ENCODE assay signal across 1 cellular context in the genomic region with DNA sequence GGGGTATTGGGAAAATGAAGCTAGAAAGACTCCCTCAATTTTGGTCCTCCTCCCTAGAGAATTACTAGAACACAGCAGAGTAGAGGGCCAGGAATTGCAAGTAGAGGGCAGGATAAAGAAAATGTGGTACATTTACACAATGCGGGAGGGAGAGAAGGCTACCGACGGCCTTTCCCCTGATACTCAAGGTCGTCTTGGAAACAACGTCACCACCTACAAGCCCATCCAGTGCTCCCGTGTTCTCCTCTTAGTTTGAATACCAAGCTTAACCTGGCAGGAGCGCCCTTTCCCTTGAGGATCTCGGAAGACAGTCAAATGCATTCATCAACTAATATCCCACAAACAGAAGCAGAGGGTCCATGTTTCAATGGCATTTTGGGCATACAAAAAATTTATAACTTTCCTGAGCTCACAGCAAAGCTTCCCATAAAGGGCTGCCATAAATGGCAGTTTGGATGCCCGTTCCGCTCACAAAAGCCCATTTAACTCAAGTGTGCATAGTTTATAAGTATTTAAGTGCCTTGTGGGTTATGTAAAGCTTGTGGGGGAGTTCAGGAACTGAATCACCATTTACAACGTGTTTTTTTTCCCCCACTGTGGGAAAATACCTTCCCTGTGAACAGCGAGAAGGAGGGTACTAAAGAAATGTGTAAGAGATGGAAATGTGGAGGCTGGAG.
TF ChIP-seq lines count a peak whose summit lies in the region.

No MANE protein-coding gene starts in this region.

TF ChIP-seq in IMR-90, 13 proteins besides CTCF, POLR2A, EP300 and RAD21 (continued from another document):
- TF ChIP-seq, protein P1, sequence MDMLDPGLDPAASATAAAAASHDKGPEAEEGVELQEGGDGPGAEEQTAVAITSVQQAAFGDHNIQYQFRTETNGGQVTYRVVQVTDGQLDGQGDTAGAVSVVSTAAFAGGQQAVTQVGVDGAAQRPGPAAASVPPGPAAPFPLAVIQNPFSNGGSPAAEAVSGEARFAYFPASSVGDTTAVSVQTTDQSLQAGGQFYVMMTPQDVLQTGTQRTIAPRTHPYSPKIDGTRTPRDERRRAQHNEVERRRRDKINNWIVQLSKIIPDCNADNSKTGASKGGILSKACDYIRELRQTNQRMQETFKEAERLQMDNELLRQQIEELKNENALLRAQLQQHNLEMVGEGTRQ (IDR thresholded peaks at IDR 0.05; ENCODE audit: low read depth, low read length): no peak
